Comparison of ENCODE assay signal across 3 cellular contexts in the genomic region with DNA sequence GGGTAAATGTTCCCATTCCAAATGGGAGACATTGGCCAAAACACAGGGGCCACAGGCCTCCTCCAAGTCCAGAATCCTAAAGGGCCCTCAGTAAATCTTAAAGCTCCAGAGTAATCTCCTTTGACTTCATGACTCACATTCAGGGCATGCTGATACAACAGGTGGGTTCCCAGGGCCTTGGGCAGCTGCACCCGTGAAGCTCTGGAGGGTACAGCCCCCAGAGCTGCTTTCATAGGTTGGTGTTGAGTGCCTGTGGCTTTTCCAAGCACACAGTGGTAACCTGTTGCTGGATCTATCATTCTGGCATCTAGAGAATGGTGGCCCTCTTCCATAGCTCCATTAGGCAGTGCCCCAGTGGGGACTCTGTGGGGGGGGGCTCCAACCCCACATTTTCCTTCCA. TPM values are rescaled to one million over a fixed set of nuclear protein-coding genes. Genes with fewer than 3 reads are reported as not detected.
"Had no signal": no experiment of that assay in that cellular context is flagged by ENCODE, and none has a peak within 500 bp of the region (broad histone marks: within the 10 kb centered on the region; RNA-seq: fewer than 3 reads in every experiment).

No MANE protein-coding gene starts in this region.

- DNase-seq: GDM1, GF-D8 had no signal

- H3K4me3 ChIP-seq: GM12878 had no signal

- ATAC-seq: GM12878 had no signal

RNA-seq across cellular contexts. Expression of gene NELL1, which starts 54.0 kb away (rescaled TPM):
- total RNA-seq: GM12878 had no signal
